ENCODE assay signal across 22 cellular contexts in genomic region chr2:64348386-64349142, GRCh38.
DNase-seq lines count a peak whose midpoint lies in the region; ATAC-seq and TF ChIP-seq lines count a peak whose summit lies in the region.
"Had no signal": no experiment of that assay in that cellular context is flagged by ENCODE, and none has a peak within 500 bp of the region (broad histone marks: within the 10 kb centered on the region; RNA-seq: fewer than 3 reads in every experiment).

No MANE protein-coding gene starts in this region.

- no peak overlapping the region for H3K18ac ChIP-seq in neuronal stem cell (ENCODE audit: low read length)

- H3K27ac ChIP-seq in GM23338 (ENCODE audit: low read depth) (no peak overlapping the region), fibroblast of lung (ENCODE audit: insufficient read depth, low read length) (no peak overlapping the region), neuronal stem cell (replicated peaks; ENCODE audit: low read length) (no peak overlapping the region), heart left ventricle (no peak overlapping the region)
- H3K27ac ChIP-seq: heart right ventricle, psoas muscle, spleen, testis had no signal

- H3K79me2 ChIP-seq in GM23338 (replicated peaks; ENCODE audit: insufficient read depth) (no peaks in the 10 kb centered on the region), fibroblast of lung (ENCODE audit: control insufficient read depth, insufficient read depth, low read length) (no peaks in the 10 kb centered on the region)

- ATAC-seq in GM23338, result no peak
- no peak for ATAC-seq in SK-N-SH treated with all-trans-retinoic acid at 6 μM for 48 hours
- no peak for ATAC-seq in heart left ventricle
- ATAC-seq: heart right ventricle; natural killer cell treated with Interleukin-12 subunit alpha and Interleukin-12 subunit beta and Interleukin-15 and Interleukin-18, amount 100 ng/mL, for 72 hours; psoas muscle had no signal

- no peak overlapping the region for H4K8ac ChIP-seq in neuronal stem cell (ENCODE audit: low read depth, low read length)

- H3K9ac ChIP-seq in adipocyte (ENCODE audit: low read length), result no peak overlapping the region
- H3K9ac ChIP-seq in fibroblast of lung (ENCODE audit: insufficient read depth, low read length), result no peak overlapping the region
- H3K9ac ChIP-seq in neuronal stem cell (ENCODE audit: low read depth, low read length, poor library complexity), result no peak overlapping the region

- peaks cover 13% of the 10 kb centered on the region; the same call in 1 of the 2 replicates for H3K9me2 ChIP-seq in GM23338 (ENCODE audit: insufficient read depth)

- H2BK5ac ChIP-seq in neuronal stem cell (ENCODE audit: low read length), result no peak overlapping the region

- peaks cover 13% of the 10 kb centered on the region; the same call in 2 of the 3 replicates for H3K4me1 Mint-ChIP-seq in GM23338

- TF ChIP-seq POLR2A in heart left ventricle (IDR thresholded peaks at IDR 0.05), result no peak

- H3K27me3 Mint-ChIP-seq in GM23338 (ENCODE audit: insufficient read depth, low read depth, poor library complexity), result no peaks in the 10 kb centered on the region

- no peaks in the 10 kb centered on the region for H3K79me1 ChIP-seq in neuronal stem cell (ENCODE audit: low read depth, low read length)

- no peaks in the 10 kb centered on the region for H3K9me3 ChIP-seq in adipocyte (ENCODE audit: control insufficient read depth, low read length)
- no peaks in the 10 kb centered on the region for H3K9me3 ChIP-seq in fibroblast of lung (ENCODE audit: control insufficient read depth, insufficient read depth, low read depth, low read length)
- H3K9me3 ChIP-seq in neuronal stem cell (replicated peaks in 1 of 2; ENCODE audit: control insufficient read depth in 2 of 2, insufficient read depth in 1 of 2, low read depth in 1 of 2, low read length in 2 of 2), result peaks cover 2 to 10% of the 10 kb centered on the region in 2 donors
- peaks cover 0 to 11% (median 0%) of the 10 kb centered on the region in 12 donors for H3K9me3 ChIP-seq in heart left ventricle
- H3K9me3 ChIP-seq: BE2C, psoas muscle, testis had no signal

- H2BK15ac ChIP-seq in neuronal stem cell (ENCODE audit: low read length), result no peak overlapping the region

- WGBS in neuronal stem cell (ENCODE audit: extremely low coverage in 2 of 2, insufficient read length in 2 of 2, insufficient replicate concordance in 1 of 2), 2 donors, result no CpG with 5 or more reads among the region's 6 CpGs
- 69 to 86% (median 76%) methylated on average over 6 of the region's 6 CpGs for WGBS in heart left ventricle, 4 donors

- no peak overlapping the region for H4K91ac ChIP-seq in neuronal stem cell (ENCODE audit: low read depth, low read length, poor library complexity)

- H3K4ac ChIP-seq in neuronal stem cell (ENCODE audit: low read length), result no peak overlapping the region

- H2AK5ac ChIP-seq in neuronal stem cell (ENCODE audit: low read depth, low read length), result no peak overlapping the region

- H3F3A ChIP-seq in GM23338 (replicated peaks; ENCODE audit: low read depth), result no peaks in the 10 kb centered on the region

- H4K20me1 ChIP-seq in GM23338 (replicated peaks; ENCODE audit: insufficient read depth) (no peaks in the 10 kb centered on the region), fibroblast of lung (ENCODE audit: control insufficient read depth, extremely low read depth, insufficient read depth, low read length) (no peaks in the 10 kb centered on the region)

- no peaks in the 10 kb centered on the region for H3K36me3 Mint-ChIP-seq in GM23338 (ENCODE audit: low read depth)
- H3K36me3 Mint-ChIP-seq: activated naive CD8-positive, alpha-beta T cell had no signal

- TF ChIP-seq CTCF in GM23338 (conservative IDR thresholded peaks at IDR 0.05; ENCODE audit: low read depth in 2 of 2) (no peak), fibroblast of lung (conservative IDR thresholded peaks at IDR 0.05 in 1 of 2, IDR thresholded peaks at IDR 0.05 in 1 of 2; ENCODE audit: low read depth in 1 of 2, low read length in 2 of 2) (no peak), heart left ventricle (IDR thresholded peaks at IDR 0.05) (no peak)

- H3K4me3 ChIP-seq in GM23338 (no peak overlapping the region), adipocyte (ENCODE audit: low read length) (no peak overlapping the region), fibroblast of lung (replicated peaks in 1 of 4; ENCODE audit: control extremely low read depth in 1 of 4, insufficient read depth in 1 of 4, low read depth in 3 of 4, low read length in 4 of 4) (no peak overlapping the region), neuronal stem cell (ENCODE audit: low read length in 2 of 2) (no peak overlapping the region), heart left ventricle (no peak overlapping the region)
- H3K4me3 ChIP-seq: heart right ventricle, psoas muscle, spleen, testis had no signal

- no peak overlapping the region for H2BK12ac ChIP-seq in neuronal stem cell (ENCODE audit: low read length)

- no peak overlapping the region for H3K14ac ChIP-seq in neuronal stem cell (ENCODE audit: low read length)

- no peak for DNase-seq in GM23338 (ENCODE audit: low spot score)
- DNase-seq in adipocyte (ENCODE audit: low read depth), result peak; percentile 47
- peak; percentile 53 to 58 for DNase-seq in fibroblast of lung (ENCODE audit: low read depth in 2 of 2)
- no peak for DNase-seq in neuronal stem cell (ENCODE audit: low spot score)
- DNase-seq in DMS79 (lab: John Stamatoyannopoulos, UW), result no peak
- DNase-seq in OCI-M1 (lab: John Stamatoyannopoulos, UW), result no peak
- DNase-seq in heart left ventricle, result no peak
- DNase-seq: activated CD4-positive, alpha-beta T cell treated with anti-CD3 and anti-CD28 coated beads, Interleukin-2, amount 50 U/mL, for 4 hours; activated T-cell treated with anti-CD3 and anti-CD28 coated beads, Interleukin-2, amount 50 U/mL, for 1 hour; BE2C; dermis blood vessel endothelial cell; erythroblast; heart right ventricle; MM.1S; NCI-H226; NK-92 treated with Interleukin-12 subunit alpha and Interleukin-12 subunit beta, amount 100 ng/mL, for 24 hours; psoas muscle; spleen; testis had no signal

- H3K36me3 ChIP-seq in GM23338 (ENCODE audit: insufficient read depth), result no peaks in the 10 kb centered on the region
- no peaks in the 10 kb centered on the region for H3K36me3 ChIP-seq in adipocyte (ENCODE audit: control insufficient read depth, insufficient read depth, low read length, severe bottlenecking)
- H3K36me3 ChIP-seq in fibroblast of lung (ENCODE audit: control insufficient read depth, insufficient read depth, low read length), result no peaks in the 10 kb centered on the region
- H3K36me3 ChIP-seq in neuronal stem cell (replicated peaks in 1 of 2; ENCODE audit: control insufficient read depth in 2 of 2, insufficient read depth in 2 of 2, low read length in 2 of 2), result no peaks in the 10 kb centered on the region
- H3K36me3 ChIP-seq in heart left ventricle, result no peaks in the 10 kb centered on the region
- H3K36me3 ChIP-seq: BE2C, heart right ventricle, spleen had no signal

- H3K27ac Mint-ChIP-seq in GM23338, result no peak overlapping the region
- H3K27ac Mint-ChIP-seq: activated naive CD8-positive, alpha-beta T cell; natural killer cell treated with Interleukin-12 subunit alpha and Interleukin-12 subunit beta and Interleukin-15 and Interleukin-18, amount 100 ng/mL, for 72 hours had no signal

- no peaks in the 10 kb centered on the region for H3K4me1 ChIP-seq in GM23338 (ENCODE audit: insufficient read depth)
- H3K4me1 ChIP-seq in adipocyte (ENCODE audit: control insufficient read depth, insufficient read depth, low read length), result peaks cover 10% of the 10 kb centered on the region
- peaks cover 8% of the 10 kb centered on the region for H3K4me1 ChIP-seq in fibroblast of lung (ENCODE audit: control insufficient read depth, extremely low read depth, insufficient read depth, low read length)
- H3K4me1 ChIP-seq in neuronal stem cell (ENCODE audit: control insufficient read depth in 2 of 2, insufficient read depth in 1 of 2, low read depth in 1 of 2, low read length in 2 of 2), result peaks cover 0 to 2% of the 10 kb centered on the region in 2 donors
- H3K4me1 ChIP-seq in heart left ventricle, result no peaks in the 10 kb centered on the region
- H3K4me1 ChIP-seq: BE2C, heart right ventricle, psoas muscle, spleen, testis had no signal

- H2AFZ ChIP-seq in GM23338 (0 out of 2 replicates have a peak overlapping the region, but pooled peaks have one; percentile 7), fibroblast of lung (ENCODE audit: low read length) (no peak overlapping the region), neuronal stem cell (ENCODE audit: low read length) (peak overlapping the region; percentile 9)

- H3K4me2 ChIP-seq in GM23338 (no peak overlapping the region), fibroblast of lung (ENCODE audit: extremely low read depth, insufficient read depth, low read length) (peak overlapping the region; percentile 48), neuronal stem cell (ENCODE audit: insufficient read depth, low read length, poor library complexity, severe bottlenecking) (no peak overlapping the region)

- H3K27me3 ChIP-seq in GM23338 (ENCODE audit: insufficient read depth) (no peaks in the 10 kb centered on the region), adipocyte (replicated peaks; ENCODE audit: control insufficient read depth, insufficient read depth, low read length) (no peaks in the 10 kb centered on the region), fibroblast of lung (ENCODE audit: control insufficient read depth, insufficient read depth, low read length) (peaks cover 2% of the 10 kb centered on the region), neuronal stem cell (ENCODE audit: control insufficient read depth in 3 of 3, insufficient read depth in 3 of 3, low read depth in 1 of 3, low read length in 3 of 3) (no peaks in the 10 kb centered on the region), heart left ventricle (no peaks in the 10 kb centered on the region)
- H3K27me3 ChIP-seq: BE2C, heart right ventricle, spleen, testis had no signal

- no peak overlapping the region for H3K23ac ChIP-seq in neuronal stem cell (ENCODE audit: low read depth, low read length, poor library complexity)

- H3K4me3 Mint-ChIP-seq in GM23338, result no peak overlapping the region
- H3K4me3 Mint-ChIP-seq: activated naive CD8-positive, alpha-beta T cell; natural killer cell treated with Interleukin-12 subunit alpha and Interleukin-12 subunit beta and Interleukin-15 and Interleukin-18, amount 100 ng/mL, for 72 hours had no signal

- intact Hi-C loops in heart left ventricle (cut with DNase I), result no loop called here

- no peak overlapping the region for H2BK120ac ChIP-seq in neuronal stem cell (ENCODE audit: low read depth, low read length)

- no peaks in the 10 kb centered on the region; the same call in 2 of the 3 replicates for H3K9me3 Mint-ChIP-seq in GM23338
- H3K9me3 Mint-ChIP-seq: natural killer cell treated with Interleukin-12 subunit alpha and Interleukin-12 subunit beta and Interleukin-15 and Interleukin-18, amount 100 ng/mL, for 72 hours had no signal

TF ChIP-seq in GM23338, 12 proteins besides CTCF, POLR2A, EP300 and RAD21 (continues in another document):
- TF ChIP-seq STAT1 (IDR thresholded peaks at IDR 0.05; ENCODE audit: unreplicated experiment), result no peak

TF ChIP-seq in SK-N-SH treated with all-trans-retinoic acid at 6 μM for 48 hours, 23 proteins besides CTCF, POLR2A, EP300 and RAD21 (continues in another document):
- TF ChIP-seq OSR1 (CRISPR knock-in tag; IDR thresholded peaks at IDR 0.05) (no peak), ZFP30 (CRISPR knock-in tag; IDR thresholded peaks at IDR 0.05) (no peak)

Comparison
In these comparisons a context has a peak if more than half of its experiments do, and no peak if none do; other contexts are left out.
1. DNase-seq: peak in adipocyte (single experiment) and fibroblast of lung (2 of 2); none in GM23338 (single experiment), neuronal stem cell (single experiment), DMS79 (single experiment), OCI-M1 (single experiment) and heart left ventricle (0 of 5).